Comparison of ENCODE assay signal across 9 cellular contexts in the genomic region with DNA sequence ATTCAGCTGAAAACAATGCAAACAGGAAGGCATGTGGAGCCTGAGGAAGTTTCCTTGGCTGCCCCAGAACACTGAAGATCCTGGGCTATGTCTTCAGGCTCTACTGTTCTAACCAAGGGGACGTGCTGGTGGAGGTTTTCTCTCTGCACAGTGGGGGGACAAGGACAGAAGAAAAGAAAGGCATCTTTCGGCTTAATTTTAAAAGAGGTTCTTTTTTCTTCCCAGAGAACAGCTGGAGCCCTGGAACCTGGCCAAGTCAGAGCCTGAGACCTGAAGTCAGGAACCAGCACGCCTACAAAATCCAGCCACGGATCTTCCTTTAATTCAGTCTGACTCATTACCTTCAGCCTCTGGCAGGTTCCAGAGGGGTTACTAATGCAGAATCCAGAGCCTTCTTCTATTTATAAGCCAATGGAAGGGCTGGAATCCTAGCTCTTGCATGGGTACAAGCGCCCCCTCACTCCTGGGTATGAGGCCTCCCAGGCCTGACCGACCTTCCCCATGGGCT. TPM values are rescaled to one million over a fixed set of nuclear protein-coding genes. Genes with fewer than 3 reads are reported as not detected.
DNase-seq lines count a peak whose midpoint lies in the region; ATAC-seq and TF ChIP-seq lines count a peak whose summit lies in the region.
"Had no signal": no experiment of that assay in that cellular context is flagged by ENCODE, and none has a peak within 500 bp of the region (broad histone marks: within the 10 kb centered on the region; RNA-seq: fewer than 3 reads in every experiment).

No MANE protein-coding gene starts in this region.

- no peaks in the 10 kb centered on the region for H3K27me3 ChIP-seq in heart right ventricle
- no peaks in the 10 kb centered on the region for H3K27me3 ChIP-seq in subcutaneous abdominal adipose tissue (ENCODE audit: control insufficient read depth in 5 of 5, insufficient read depth in 4 of 5, low read length in 5 of 5)

- H3K4me3 ChIP-seq in HEK293 (ENCODE audit: low read depth, low read length) (no peak overlapping the region), heart right ventricle (no peak overlapping the region), subcutaneous abdominal adipose tissue (ENCODE audit: low read depth in 1 of 5, low read length in 5 of 5) (no peak overlapping the region)

- ATAC-seq in SK-N-SH treated with all-trans-retinoic acid at 6 μM for 48 hours (peak; percentile 84), heart right ventricle (peak in 7 of 8 donors; percentile 14 to 62 (median 36)), HG03196 (IDR thresholded peaks at IDR 0.05; ENCODE audit: unreplicated experiment) (no peak)

- H3K36me3 ChIP-seq in HEK293 (ENCODE audit: control insufficient read depth in 2 of 2, insufficient read depth in 1 of 2, low read length in 2 of 2) = peaks cover 0 to 3% of the 10 kb centered on the region in 2 experiments; a peak in 1 of 3 replicates
- H3K36me3 ChIP-seq in heart right ventricle = peaks cover 0 to 14% (median 0%) of the 10 kb centered on the region in 9 donors
- H3K36me3 ChIP-seq in subcutaneous abdominal adipose tissue (ENCODE audit: control insufficient read depth in 5 of 5, insufficient read depth in 5 of 5, low read length in 5 of 5) = peaks cover 0 to 21% (median 14%) of the 10 kb centered on the region in 5 donors

- DNase-seq in heart right ventricle = peak; percentile 52 to 63
- DNase-seq in NCI-H1930 (lab: John Stamatoyannopoulos, UW) = no peak
- DNase-seq in NCI-H2196 (lab: John Stamatoyannopoulos, UW; ENCODE audit: unreplicated experiment) = no peak
- no peak for DNase-seq in SHP77 treated with DMSO at 0.1 percent for 48 hours (lab: John Stamatoyannopoulos, UW)

- intact Hi-C loops in heart right ventricle (cut with DNase I) = no loop called here

- H3K9me3 ChIP-seq in HEK293 (ENCODE audit: control insufficient read depth, insufficient read depth, low read depth, low read length) = no peaks in the 10 kb centered on the region
- H3K9me3 ChIP-seq in heart right ventricle = no peaks in the 10 kb centered on the region
- H3K9me3 ChIP-seq in subcutaneous abdominal adipose tissue (ENCODE audit: control insufficient read depth in 5 of 5, low read length in 5 of 5) = no peaks in the 10 kb centered on the region

- POLR2A ChIA-PET in HEK293 (lab: Yijun Ruan, JAX) = interaction anchor here (0.9 to 1.1 kb wide), 4 partner anchors 14 to 53 kb away, joined by 4 to 8 read pairs (median 6); a partner anchor contains a TSS

- H3K27ac ChIP-seq in HEK293 (ENCODE audit: extremely low read depth, low read depth, low read length) (peak overlapping the region; percentile 27), heart right ventricle (peak overlapping the region; percentile 51 to 89 (median 80)), subcutaneous abdominal adipose tissue (ENCODE audit: low read depth, low read length) (peak overlapping the region; percentile 77)
- H3K27ac ChIP-seq: KMS-11 had no signal

- peaks cover 23% of the 10 kb centered on the region for H3K4me1 ChIP-seq in HEK293 (ENCODE audit: control insufficient read depth, insufficient read depth, low read length)
- H3K4me1 ChIP-seq in heart right ventricle = peaks cover 21 to 97% (median 80%) of the 10 kb centered on the region in 9 donors
- H3K4me1 ChIP-seq in subcutaneous abdominal adipose tissue (ENCODE audit: control insufficient read depth in 5 of 5, insufficient read depth in 5 of 5, low read length in 5 of 5) = peaks cover 0 to 78% (median 25%) of the 10 kb centered on the region in 5 donors

- H3K9ac ChIP-seq in subcutaneous abdominal adipose tissue (ENCODE audit: low read length in 5 of 5) = no peak overlapping the region
- H3K9ac ChIP-seq: KMS-11 had no signal

- CTCF ChIA-PET in HEK293 (lab: Yijun Ruan, JAX) = interaction anchor here (0.5 to 2.0 kb wide), 6 partner anchors 16 to 736 kb away, joined by 3 to 9 read pairs (median 3); no protein-coding TSS in a partner anchor

- 26 to 27% methylated on average over 6 of the region's 6 CpGs for WGBS in heart right ventricle, 2 donors

- no peak for TF ChIP-seq CTCF in HEK293 (tag by site-specific recombination; IDR thresholded peaks at IDR 0.05)
- no peak for TF ChIP-seq CTCF in heart right ventricle (IDR thresholded peaks at IDR 0.05)

TF ChIP-seq in HEK293, 187 proteins besides CTCF, POLR2A, EP300 and RAD21 (continues in another document):
- TF ChIP-seq, protein P1, sequence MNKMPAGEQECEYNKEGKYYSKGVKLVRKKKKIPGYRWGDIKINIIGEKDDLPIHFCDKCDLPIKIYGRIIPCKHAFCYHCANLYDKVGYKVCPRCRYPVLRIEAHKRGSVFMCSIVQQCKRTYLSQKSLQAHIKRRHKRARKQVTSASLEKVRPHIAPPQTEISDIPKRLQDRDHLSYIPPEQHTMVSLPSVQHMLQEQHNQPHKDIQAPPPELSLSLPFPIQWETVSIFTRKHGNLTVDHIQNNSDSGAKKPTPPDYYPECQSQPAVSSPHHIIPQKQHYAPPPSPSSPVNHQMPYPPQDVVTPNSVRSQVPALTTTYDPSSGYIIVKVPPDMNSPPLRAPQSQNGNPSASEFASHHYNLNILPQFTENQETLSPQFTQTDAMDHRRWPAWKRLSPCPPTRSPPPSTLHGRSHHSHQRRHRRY (tag by site-specific recombination; IDR thresholded peaks at IDR 0.05) = no peak
- TF ChIP-seq ZBTB17 (tag by site-specific recombination; IDR thresholded peaks at IDR 0.05) (peak; percentile 48; the same call in 1 of the 2 replicates), ZNF544 (tag by site-specific recombination; IDR thresholded peaks at IDR 0.05) (no peak), ZFHX2 (tag by site-specific recombination; conservative IDR thresholded peaks at IDR 0.05) (0 out of 2 replicates have a peak, but pooled peaks have one; percentile 31), FEZF1 (tag by site-specific recombination; IDR thresholded peaks at IDR 0.05) (0 out of 2 replicates have a peak, but pooled peaks have one; percentile 10), KLF10 (tag by site-specific recombination; IDR thresholded peaks at IDR 0.05) (peak; percentile 17; the same call in 1 of the 2 replicates), ZSCAN30 (tag by site-specific recombination; IDR thresholded peaks at IDR 0.05) (no peak), ZNF701 (tag by site-specific recombination; IDR thresholded peaks at IDR 0.05) (no peak), ZNF184 (tag by site-specific recombination; IDR thresholded peaks at IDR 0.05) (0 out of 2 replicates have a peak, but pooled peaks have one; percentile 41), ZNF350 (tag by site-specific recombination; IDR thresholded peaks at IDR 0.05) (no peak), ZNF10 (tag by site-specific recombination; IDR thresholded peaks at IDR 0.05) (no peak), ZNF514 (tag by site-specific recombination; IDR thresholded peaks at IDR 0.05) (no peak), ZNF658 (tag by site-specific recombination; IDR thresholded peaks at IDR 0.05) (no peak), ZNF785 (tag by site-specific recombination; IDR thresholded peaks at IDR 0.05) (no peak), ZSCAN16 (tag by site-specific recombination; IDR thresholded peaks at IDR 0.05) (no peak), ZBTB20 (tag by site-specific recombination; IDR thresholded peaks at IDR 0.05) (peak; percentile 91), ZNF2 (tag by site-specific recombination; IDR thresholded peaks at IDR 0.05) (no peak), ZNF830 (tag by site-specific recombination; IDR thresholded peaks at IDR 0.05; ENCODE audit: low read depth) (no peak)

TF ChIP-seq in SK-N-SH treated with all-trans-retinoic acid at 6 μM for 48 hours, 23 proteins besides CTCF, POLR2A, EP300 and RAD21:
- TF ChIP-seq, protein P2, sequence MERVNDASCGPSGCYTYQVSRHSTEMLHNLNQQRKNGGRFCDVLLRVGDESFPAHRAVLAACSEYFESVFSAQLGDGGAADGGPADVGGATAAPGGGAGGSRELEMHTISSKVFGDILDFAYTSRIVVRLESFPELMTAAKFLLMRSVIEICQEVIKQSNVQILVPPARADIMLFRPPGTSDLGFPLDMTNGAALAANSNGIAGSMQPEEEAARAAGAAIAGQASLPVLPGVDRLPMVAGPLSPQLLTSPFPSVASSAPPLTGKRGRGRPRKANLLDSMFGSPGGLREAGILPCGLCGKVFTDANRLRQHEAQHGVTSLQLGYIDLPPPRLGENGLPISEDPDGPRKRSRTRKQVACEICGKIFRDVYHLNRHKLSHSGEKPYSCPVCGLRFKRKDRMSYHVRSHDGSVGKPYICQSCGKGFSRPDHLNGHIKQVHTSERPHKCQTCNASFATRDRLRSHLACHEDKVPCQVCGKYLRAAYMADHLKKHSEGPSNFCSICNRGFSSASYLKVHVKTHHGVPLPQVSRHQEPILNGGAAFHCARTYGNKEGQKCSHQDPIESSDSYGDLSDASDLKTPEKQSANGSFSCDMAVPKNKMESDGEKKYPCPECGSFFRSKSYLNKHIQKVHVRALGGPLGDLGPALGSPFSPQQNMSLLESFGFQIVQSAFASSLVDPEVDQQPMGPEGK (CRISPR knock-in tag; IDR thresholded peaks at IDR 0.05; ENCODE audit: borderline replicate concordance) = no peak
- TF ChIP-seq ESRRG (CRISPR knock-in tag; IDR thresholded peaks at IDR 0.05) = no peak
- TF ChIP-seq, protein P3, sequence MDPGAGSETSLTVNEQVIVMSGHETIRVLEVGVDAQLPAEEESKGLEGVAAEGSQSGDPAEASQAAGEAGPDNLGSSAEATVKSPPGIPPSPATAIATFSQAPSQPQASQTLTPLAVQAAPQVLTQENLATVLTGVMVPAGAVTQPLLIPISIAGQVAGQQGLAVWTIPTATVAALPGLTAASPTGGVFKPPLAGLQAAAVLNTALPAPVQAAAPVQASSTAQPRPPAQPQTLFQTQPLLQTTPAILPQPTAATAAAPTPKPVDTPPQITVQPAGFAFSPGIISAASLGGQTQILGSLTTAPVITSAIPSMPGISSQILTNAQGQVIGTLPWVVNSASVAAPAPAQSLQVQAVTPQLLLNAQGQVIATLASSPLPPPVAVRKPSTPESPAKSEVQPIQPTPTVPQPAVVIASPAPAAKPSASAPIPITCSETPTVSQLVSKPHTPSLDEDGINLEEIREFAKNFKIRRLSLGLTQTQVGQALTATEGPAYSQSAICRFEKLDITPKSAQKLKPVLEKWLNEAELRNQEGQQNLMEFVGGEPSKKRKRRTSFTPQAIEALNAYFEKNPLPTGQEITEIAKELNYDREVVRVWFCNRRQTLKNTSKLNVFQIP (CRISPR knock-in tag; IDR thresholded peaks at IDR 0.05; ENCODE audit: borderline replicate concordance, low read depth) = no peak
- TF ChIP-seq ARNTL (CRISPR knock-in tag; IDR thresholded peaks at IDR 0.05; ENCODE audit: borderline replicate concordance, low read depth) = no peak

RNA-seq across cellular contexts. Expression of a gene that starts 19.8 kb away (rescaled TPM):
- 10 to 100 TPM; 26.5 to 69.4 (median 37.3) TPM for total RNA-seq in heart right ventricle
- polyA plus RNA-seq in heart right ventricle = 10 to 100 TPM; 26.6 to 43.5 TPM

RNA-seq across cellular contexts. Expression of a gene that starts 52.9 kb away (rescaled TPM):
- 10 to 100 TPM; 27.7 to 38.0 (median 34.2) TPM for total RNA-seq in heart right ventricle
- 10 to 100 TPM; 13.4 to 20.6 TPM for polyA plus RNA-seq in heart right ventricle

RNA-seq across cellular contexts. Expression of a gene that starts 53.0 kb away (rescaled TPM):
- 10 to 100 TPM; 14.2 to 23.7 (median 20.3) TPM for total RNA-seq in heart right ventricle
- 10 to 100 TPM in 1 of 2 donors, 1 to 10 TPM in 1; 9.6 to 14.3 TPM for polyA plus RNA-seq in heart right ventricle

Comparison
In these comparisons a context has a peak if more than half of its experiments do, and no peak if none do; other contexts are left out.
1. H3K27ac ChIP-seq: peak in every context shown above with its lines; median percentile 80 in heart right ventricle; 77 in subcutaneous abdominal adipose tissue; 27 in HEK293.
2. DNase-seq: peak in heart right ventricle (2 of 2); none in NCI-H1930 (0 of 2), NCI-H2196 (single experiment) and SHP77 treated with DMSO at 0.1 percent for 48 hours (single experiment).